ENCODE assay signal across 8 cellular contexts in the genomic region with DNA sequence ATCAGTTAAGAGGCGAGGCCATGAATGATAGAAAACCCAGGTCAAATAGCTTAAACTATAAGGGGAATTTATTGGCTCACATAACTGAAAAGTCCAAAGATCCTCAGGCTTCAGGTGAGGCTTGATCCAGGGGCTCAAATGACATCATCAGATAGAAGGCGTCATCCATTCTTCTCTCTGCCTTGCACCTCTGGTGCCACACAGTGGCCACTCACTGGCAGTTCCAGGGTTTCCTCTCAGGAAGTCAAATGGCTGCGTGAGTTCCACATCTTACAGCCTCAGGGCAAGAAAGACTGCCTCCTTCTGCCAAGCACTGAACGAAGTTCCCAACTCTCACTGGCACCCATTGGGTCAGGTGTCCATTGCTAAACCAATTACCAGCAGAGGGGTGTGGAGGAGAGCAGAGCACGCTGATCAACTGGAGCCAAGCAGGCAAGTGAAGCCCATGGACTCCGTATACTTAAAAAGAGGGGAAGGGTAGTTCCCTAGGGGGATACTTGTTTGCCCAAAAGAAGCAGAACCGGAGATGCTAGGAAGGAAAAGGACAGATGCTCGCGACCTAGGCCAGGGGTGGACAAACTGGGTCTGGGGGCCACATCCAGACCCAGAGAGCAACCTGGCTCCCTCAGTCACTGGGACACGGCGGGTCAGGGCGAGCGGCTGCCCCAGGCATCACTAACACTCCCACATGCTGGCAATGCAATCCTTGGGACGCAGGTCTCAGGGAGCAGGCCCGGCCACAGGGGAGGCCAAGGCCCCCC.
DNase-seq lines count a peak whose midpoint lies in the region; ATAC-seq and TF ChIP-seq lines count a peak whose summit lies in the region.

No MANE protein-coding gene starts in this region.

- H3K4me1 Mint-ChIP-seq in activated CD8-positive, alpha-beta memory T cell treated with anti-CD3 and anti-CD28 coated beads, Interleukin-2, amount 10 ng/mL, durations not matched to agents 7 days and 5 days = no peaks in the 10 kb centered on the region

- TF ChIP-seq CTCF in fibroblast of lung (conservative IDR thresholded peaks at IDR 0.05 in 1 of 2, IDR thresholded peaks at IDR 0.05 in 1 of 2; ENCODE audit: low read depth in 1 of 2, low read length in 2 of 2) (peak; percentile 41 to 70), suprapubic skin (IDR thresholded peaks at IDR 0.05) (peak in 1 of 2 donors; percentile 50)

- H3K4me3 ChIP-seq in fibroblast of lung (replicated peaks in 1 of 4; ENCODE audit: control extremely low read depth in 1 of 4, insufficient read depth in 1 of 4, low read depth in 3 of 4, low read length in 4 of 4) (no peak overlapping the region), suprapubic skin (no peak overlapping the region)

- ATAC-seq in activated CD8-positive, alpha-beta memory T cell treated with anti-CD3 and anti-CD28 coated beads, Interleukin-2, amount 10 ng/mL, durations not matched to agents 7 days and 5 days = no peak
- ATAC-seq in HG02798 (IDR thresholded peaks at IDR 0.05; ENCODE audit: poor library complexity, unreplicated experiment) = no peak

- no peaks in the 10 kb centered on the region for H3K4me1 ChIP-seq in fibroblast of lung (ENCODE audit: control insufficient read depth, extremely low read depth, insufficient read depth, low read length)
- no peaks in the 10 kb centered on the region for H3K4me1 ChIP-seq in suprapubic skin

- no peak overlapping the region for H3K27ac ChIP-seq in fibroblast of lung (ENCODE audit: insufficient read depth, low read length)
- H3K27ac ChIP-seq in suprapubic skin = no peak overlapping the region

- H4K20me1 ChIP-seq in fibroblast of lung (ENCODE audit: control insufficient read depth, extremely low read depth, insufficient read depth, low read length) = no peaks in the 10 kb centered on the region

- H3K27me3 ChIP-seq in fibroblast of lung (ENCODE audit: control insufficient read depth, insufficient read depth, low read length) (no peaks in the 10 kb centered on the region), suprapubic skin (no peaks in the 10 kb centered on the region)

- H3K36me3 ChIP-seq in fibroblast of lung (ENCODE audit: control insufficient read depth, insufficient read depth, low read length) (no peaks in the 10 kb centered on the region), suprapubic skin (no peaks in the 10 kb centered on the region)

- H2AFZ ChIP-seq in fibroblast of lung (ENCODE audit: low read length) = no peak overlapping the region

- no peaks in the 10 kb centered on the region for H3K36me3 Mint-ChIP-seq in activated CD8-positive, alpha-beta memory T cell treated with anti-CD3 and anti-CD28 coated beads, Interleukin-2, amount 10 ng/mL, durations not matched to agents 7 days and 5 days

- no peak overlapping the region for H3K27ac Mint-ChIP-seq in activated CD8-positive, alpha-beta memory T cell treated with anti-CD3 and anti-CD28 coated beads, Interleukin-2, amount 10 ng/mL, durations not matched to agents 7 days and 5 days

- TF ChIP-seq POLR2A in suprapubic skin (IDR thresholded peaks at IDR 0.05) = no peak

- no peaks in the 10 kb centered on the region for H3K9me3 Mint-ChIP-seq in activated CD8-positive, alpha-beta memory T cell treated with anti-CD3 and anti-CD28 coated beads, Interleukin-2, amount 10 ng/mL, durations not matched to agents 7 days and 5 days (ENCODE audit: low read depth)

- peak; percentile 38 for DNase-seq in activated CD8-positive, alpha-beta memory T cell treated with anti-CD3 and anti-CD28 coated beads for 24 hours
- no peak for DNase-seq in activated CD8-positive, alpha-beta memory T cell treated with anti-CD3 and anti-CD28 coated beads, Interleukin-2, amount 10 ng/mL, durations not matched to agents 7 days and 5 days
- peak; percentile 29 for DNase-seq in OCI-M1 (lab: John Stamatoyannopoulos, UW)
- DNase-seq in fibroblast of lung (ENCODE audit: low read depth in 2 of 2) = peak; percentile 30 to 49
- DNase-seq in suprapubic skin (ENCODE audit: low spot score in 2 of 2) = peak; percentile 31 to 60
- no peak for DNase-seq in SHP77 treated with DMSO at 0.1 percent for 48 hours (lab: John Stamatoyannopoulos, UW)
- no peak for DNase-seq in NCI-H2196 treated with DMSO at 0.1 percent for 48 hours (lab: John Stamatoyannopoulos, UW; ENCODE audit: unreplicated experiment)

- H3K9me3 ChIP-seq in fibroblast of lung (ENCODE audit: control insufficient read depth, insufficient read depth, low read depth, low read length) (no peaks in the 10 kb centered on the region), suprapubic skin (no peaks in the 10 kb centered on the region)

- H3K79me2 ChIP-seq in fibroblast of lung (ENCODE audit: control insufficient read depth, insufficient read depth, low read length) = no peaks in the 10 kb centered on the region

- no peak overlapping the region for H3K4me3 Mint-ChIP-seq in activated CD8-positive, alpha-beta memory T cell treated with anti-CD3 and anti-CD28 coated beads, Interleukin-2, amount 10 ng/mL, durations not matched to agents 7 days and 5 days

- H3K4me2 ChIP-seq in fibroblast of lung (ENCODE audit: extremely low read depth, insufficient read depth, low read length) = no peak overlapping the region

- WGBS in suprapubic skin = 72% methylated on average over 14 of the region's 15 CpGs

- H3K27me3 Mint-ChIP-seq in activated CD8-positive, alpha-beta memory T cell treated with anti-CD3 and anti-CD28 coated beads, Interleukin-2, amount 10 ng/mL, durations not matched to agents 7 days and 5 days = no peaks in the 10 kb centered on the region

- CTCF ChIA-PET in activated CD8-positive, alpha-beta memory T cell treated with anti-CD3 and anti-CD28 coated beads, Interleukin-2, amount 10 ng/mL, durations not matched to agents 7 days and 5 days (lab: Charles Lee) = interaction anchor here (0.7 kb wide), 1 partner anchor 68 kb away, joined by 3 read pairs; no protein-coding TSS in a partner anchor

- no peak for TF ChIP-seq EP300 in suprapubic skin (IDR thresholded peaks at IDR 0.05)

- no peak overlapping the region for H3K9ac ChIP-seq in fibroblast of lung (ENCODE audit: insufficient read depth, low read length)

Comparison
In these comparisons a context has a peak if more than half of its experiments do, and no peak if none do; other contexts are left out.
1. DNase-seq: peak in activated CD8-positive, alpha-beta memory T cell treated with anti-CD3 and anti-CD28 coated beads for 24 hours (single experiment), OCI-M1 (single experiment), fibroblast of lung (2 of 2) and suprapubic skin (2 of 2); none in activated CD8-positive, alpha-beta memory T cell treated with anti-CD3 and anti-CD28 coated beads, Interleukin-2, amount 10 ng/mL, durations not matched to agents 7 days and 5 days (single experiment), SHP77 treated with DMSO at 0.1 percent for 48 hours (single experiment) and NCI-H2196 treated with DMSO at 0.1 percent for 48 hours (single experiment).